24 cellular contexts compared by ENCODE assay signal in genomic region chr7:50848203-50848602, GRCh38.
"Had no signal": no experiment of that assay in that cellular context is flagged by ENCODE, and none has a peak within 500 bp of the region (broad histone marks: within the 10 kb centered on the region; RNA-seq: fewer than 3 reads in every experiment).

No MANE protein-coding gene starts in this region.

- H3K36me3 ChIP-seq: stomach, suprapubic skin, thoracic aorta, thyroid gland, tibial artery, tibial nerve, transverse colon, upper lobe of left lung, upper lobe of right lung, uterus, vagina had no signal

- H3K27ac ChIP-seq: stomach, suprapubic skin, testis, thoracic aorta, thyroid gland, tibial artery, tibial nerve, transverse colon, upper lobe of left lung, upper lobe of right lung, uterus, vagina had no signal

- ATAC-seq: stimulated activated effector memory CD8-positive, alpha-beta T cell treated with anti-CD3 and anti-CD28 coated beads, Interleukin-12 subunit alpha, Interleukin-12 subunit beta, amount 100 ng/mL, for 72 hours; stimulated activated naive B cell treated with anti-CD40 and anti-IgM and Interleukin-4, amounts not matched to agents 10 μg/mL and 1 μg/mL and 100 μg/mL, for 72 hours; stimulated activated naive CD8-positive, alpha-beta T cell treated with anti-CD3 and anti-CD28 coated beads, Interleukin-15, amount 100 ng/mL, for 72 hours; stimulated activated naive CD8-positive, alpha-beta T cell treated with anti-CD3 and anti-CD28 coated beads, Interleukin-15, Interleukin-2, amounts not matched to agents 100 U/mL and 50 U/mL, for 24 hours; upper lobe of right lung had no signal

- H3K4me3 ChIP-seq: stomach, suprapubic skin, testis, thoracic aorta, thyroid gland, tibial artery, tibial nerve, transverse colon, upper lobe of left lung, upper lobe of right lung, uterus, vagina had no signal

- H3K4me1 ChIP-seq: stomach, suprapubic skin, testis, thyroid gland, tibial artery, tibial nerve, transverse colon, upper lobe of left lung, upper lobe of right lung, vagina had no signal

- H3K9me3 ChIP-seq: suprapubic skin, testis, thoracic aorta, thyroid gland, tibial artery, tibial nerve, transverse colon, upper lobe of left lung, upper lobe of right lung, uterus, vagina had no signal

- DNase-seq: stimulated activated CD4-positive, alpha-beta T cell treated with anti-CD3 and anti-CD28 coated beads, Interleukin-2, amount 100 ng/mL, for 48 hours; stimulated activated CD4-positive, alpha-beta T cell treated with anti-CD3 and anti-CD28 coated beads, Interleukin-4, amount 100 ng/mL, for 1 hour; stimulated activated CD4-positive, alpha-beta T cell treated with anti-CD3 and anti-CD28 coated beads, Interleukin-4, amount 100 ng/mL, for 24 hours; stimulated activated CD4-positive, alpha-beta T cell treated with anti-CD3 and anti-CD28 coated beads, Interleukin-4, amount 100 ng/mL, for 4 hours; stimulated activated CD8-positive, alpha-beta memory T cell treated with anti-CD3 and anti-CD28 coated beads, Interleukin-4, amount 100 ng/mL, for 48 hours; stimulated activated naive B cell treated with anti-CD40 and anti-IgM and Interleukin-4, amounts not matched to agents 10 μg/mL and 1 μg/mL and 100 μg/mL, for 72 hours; stimulated activated naive CD4-positive, alpha-beta T cell; stimulated activated naive CD4-positive, alpha-beta T cell treated with Interleukin-2 at 50 U/mL for 16 hours; stimulated activated naive CD8-positive, alpha-beta T cell treated with anti-CD3 and anti-CD28 coated beads, Interleukin-15, amount 100 ng/mL, for 72 hours; stimulated activated naive CD8-positive, alpha-beta T cell treated with anti-CD3 and anti-CD28 coated beads, Interleukin-15, Interleukin-2, amounts not matched to agents 100 U/mL and 50 U/mL, for 24 hours; substantia nigra; testis; thyroid gland; tibial artery; transverse colon; upper lobe of left lung; upper lobe of right lung; uterus had no signal

- H3K27me3 ChIP-seq: stomach, suprapubic skin, testis, thyroid gland, tibial artery, tibial nerve, transverse colon, upper lobe of left lung, upper lobe of right lung, uterus, vagina had no signal
